ENCODE assay signal across 11 cellular contexts in the genomic region with DNA sequence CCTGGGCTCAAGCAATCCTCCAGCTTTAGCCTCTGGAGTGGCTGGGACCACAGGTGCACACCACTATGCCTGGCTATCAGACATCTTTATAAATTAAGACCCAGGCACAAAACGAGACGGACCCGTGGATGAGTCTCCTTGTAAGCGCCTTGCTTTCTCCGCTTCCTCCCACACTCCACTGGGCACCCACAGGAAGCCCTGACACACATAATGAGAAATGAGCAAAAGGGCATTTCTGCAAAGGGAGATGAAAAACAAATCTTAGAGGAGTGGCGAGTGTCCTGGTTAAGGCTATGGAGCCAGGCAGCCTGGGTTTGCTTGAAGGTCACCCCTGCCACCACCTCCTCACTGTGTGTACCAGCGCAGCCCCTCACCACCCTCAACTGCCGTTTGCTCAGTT. TPM values are rescaled to one million over a fixed set of nuclear protein-coding genes. Genes with fewer than 3 reads are reported as not detected.
DNase-seq lines count a peak whose midpoint lies in the region; ATAC-seq and TF ChIP-seq lines count a peak whose summit lies in the region.
"Had no signal": no experiment of that assay in that cellular context is flagged by ENCODE, and none has a peak within 500 bp of the region (broad histone marks: within the 10 kb centered on the region; RNA-seq: fewer than 3 reads in every experiment).

No MANE protein-coding gene starts in this region.

- H3K27ac Mint-ChIP-seq in activated CD8-positive, alpha-beta memory T cell treated with anti-CD3 and anti-CD28 coated beads, Interleukin-2, amount 10 ng/mL, durations not matched to agents 7 days and 5 days: peak overlapping the region; percentile 17
- peak overlapping the region; percentile 69 for H3K27ac Mint-ChIP-seq in activated naive CD8-positive, alpha-beta T cell treated with anti-CD3 and anti-CD28 coated beads for 36 hours

- peaks cover 3% of the 10 kb centered on the region for H3K9me3 Mint-ChIP-seq in activated CD8-positive, alpha-beta memory T cell treated with anti-CD3 and anti-CD28 coated beads, Interleukin-2, amount 10 ng/mL, durations not matched to agents 7 days and 5 days (ENCODE audit: low read depth)
- H3K9me3 Mint-ChIP-seq in activated naive CD8-positive, alpha-beta T cell treated with anti-CD3 and anti-CD28 coated beads for 36 hours: peaks cover 3% of the 10 kb centered on the region

- no peak for TF ChIP-seq POLR2A in lower leg skin (IDR thresholded peaks at IDR 0.05)

- peaks cover 45% of the 10 kb centered on the region for H3K4me1 Mint-ChIP-seq in activated CD8-positive, alpha-beta memory T cell treated with anti-CD3 and anti-CD28 coated beads, Interleukin-2, amount 10 ng/mL, durations not matched to agents 7 days and 5 days
- H3K4me1 Mint-ChIP-seq in activated naive CD8-positive, alpha-beta T cell treated with anti-CD3 and anti-CD28 coated beads for 36 hours: peaks cover 36% of the 10 kb centered on the region

- no peak for TF ChIP-seq CTCF in lower leg skin (IDR thresholded peaks at IDR 0.05)

- intact Hi-C loops in lower leg skin (cut with DNase I; ENCODE audit: low total_unique reads): no loop called here

- H3K36me3 Mint-ChIP-seq in activated CD8-positive, alpha-beta memory T cell treated with anti-CD3 and anti-CD28 coated beads, Interleukin-2, amount 10 ng/mL, durations not matched to agents 7 days and 5 days: peaks cover 21% of the 10 kb centered on the region
- peaks cover 15% of the 10 kb centered on the region for H3K36me3 Mint-ChIP-seq in activated naive CD8-positive, alpha-beta T cell treated with anti-CD3 and anti-CD28 coated beads for 36 hours

- H3K4me3 ChIP-seq in lower leg skin (ENCODE audit: low read depth, poor library complexity, severe bottlenecking): no peak overlapping the region

- no peaks in the 10 kb centered on the region for H3K27me3 Mint-ChIP-seq in activated CD8-positive, alpha-beta memory T cell treated with anti-CD3 and anti-CD28 coated beads, Interleukin-2, amount 10 ng/mL, durations not matched to agents 7 days and 5 days
- H3K27me3 Mint-ChIP-seq in activated naive CD8-positive, alpha-beta T cell treated with anti-CD3 and anti-CD28 coated beads for 36 hours: no peaks in the 10 kb centered on the region

- ATAC-seq in activated CD8-positive, alpha-beta memory T cell treated with anti-CD3 and anti-CD28 coated beads, Interleukin-2, amount 10 ng/mL, durations not matched to agents 7 days and 5 days: no peak
- no peak for ATAC-seq in HG02973 (IDR thresholded peaks at IDR 0.05; ENCODE audit: unreplicated experiment)
- ATAC-seq in GM19324 (IDR thresholded peaks at IDR 0.05; ENCODE audit: low FRiP score, unreplicated experiment): no peak

- CTCF ChIA-PET in activated CD8-positive, alpha-beta memory T cell treated with anti-CD3 and anti-CD28 coated beads, Interleukin-2, amount 10 ng/mL, durations not matched to agents 7 days and 5 days (lab: Charles Lee): no interaction called here

- WGBS in lower leg skin, 2 donors: 76% methylated on average over 8 of the region's 8 CpGs

- no peak overlapping the region for H3K4me3 Mint-ChIP-seq in activated CD8-positive, alpha-beta memory T cell treated with anti-CD3 and anti-CD28 coated beads, Interleukin-2, amount 10 ng/mL, durations not matched to agents 7 days and 5 days
- H3K4me3 Mint-ChIP-seq in activated naive CD8-positive, alpha-beta T cell treated with anti-CD3 and anti-CD28 coated beads for 36 hours: no peak overlapping the region

- DNase-seq in activated CD8-positive, alpha-beta memory T cell treated with anti-CD3 and anti-CD28 coated beads, Interleukin-2, amount 10 ng/mL, durations not matched to agents 7 days and 5 days: peak; percentile 42
- DNase-seq in activated CD8-positive, alpha-beta memory T cell treated with anti-CD3 and anti-CD28 coated beads, Interleukin-2, amount 50 U/mL, for 4 hours: no peak
- peak; percentile 27 for DNase-seq in MV-4-11 (lab: John Stamatoyannopoulos, UW)
- DNase-seq in activated naive CD8-positive, alpha-beta T cell treated with anti-CD3 and anti-CD28 coated beads for 36 hours: peak; percentile 14
- DNase-seq in stimulated activated CD8-positive, alpha-beta memory T cell treated with anti-CD3 and anti-CD28 coated beads, Interleukin-2, amount 100 ng/mL, for 48 hours (ENCODE audit: low read depth in 2 of 2): peak; percentile 3 to 13
- no peak for DNase-seq in lower leg skin (ENCODE audit: low spot score in 2 of 2)
- DNase-seq: kidney glomerular epithelial cell, NCI-H510A, occipital lobe had no signal

RNA-seq across cellular contexts. Expression of gene XYLT1, which starts 56.3 kb away (rescaled TPM):
- total RNA-seq in activated CD8-positive, alpha-beta memory T cell treated with anti-CD3 and anti-CD28 coated beads, Interleukin-2, amount 10 ng/mL, durations not matched to agents 7 days and 5 days: 10 to 100 TPM; 35.7 to 40.9 TPM
- total RNA-seq in activated naive CD8-positive, alpha-beta T cell treated with anti-CD3 and anti-CD28 coated beads for 36 hours: 1 to 10 TPM; 4.1 to 4.6 TPM
- 10 to 100 TPM; 17.2 to 20.3 (median 19.7) TPM for total RNA-seq in lower leg skin

Comparison
In these comparisons a context has a peak if more than half of its experiments do, and no peak if none do; other contexts are left out.
1. DNase-seq: peak in activated CD8-positive, alpha-beta memory T cell treated with anti-CD3 and anti-CD28 coated beads, Interleukin-2, amount 10 ng/mL, durations not matched to agents 7 days and 5 days (single experiment), MV-4-11 (single experiment), activated naive CD8-positive, alpha-beta T cell treated with anti-CD3 and anti-CD28 coated beads for 36 hours (single experiment) and stimulated activated CD8-positive, alpha-beta memory T cell treated with anti-CD3 and anti-CD28 coated beads, Interleukin-2, amount 100 ng/mL, for 48 hours (2 of 2); none in activated CD8-positive, alpha-beta memory T cell treated with anti-CD3 and anti-CD28 coated beads, Interleukin-2, amount 50 U/mL, for 4 hours (single experiment) and lower leg skin (0 of 2).